Comparison of ENCODE assay signal across 18 cellular contexts in genomic region chr6:157144861-157145260, GRCh38.
A peak's percentile ranks its signal among the peaks of the same experiment; 100 is the strongest.
DNase-seq lines count a peak whose midpoint lies in the region; ATAC-seq and TF ChIP-seq lines count a peak whose summit lies in the region.
"Had no signal": no experiment of that assay in that cellular context is flagged by ENCODE, and none has a peak within 500 bp of the region (broad histone marks: within the 10 kb centered on the region; RNA-seq: fewer than 3 reads in every experiment).

No MANE protein-coding gene starts in this region.

- no peak for ATAC-seq in activated CD8-positive, alpha-beta T cell treated with anti-CD3 and anti-CD28 coated beads for 36 hours
- no peak for ATAC-seq in GM21526 (IDR thresholded peaks at IDR 0.05; ENCODE audit: low FRiP score, unreplicated experiment)
- ATAC-seq: activated naive CD8-positive, alpha-beta T cell treated with anti-CD3 and anti-CD28 coated beads, Interleukin-2, amount 50 U/mL, for 24 hours had no signal

- H3K4me1 ChIP-seq in ascending aorta (peaks cover 20 to 49% of the 10 kb centered on the region in 2 donors), stomach (peaks cover 0 to 54% (median 25%) of the 10 kb centered on the region in 4 donors)

- H3K4me3 ChIP-seq in ascending aorta (peak overlapping the region; percentile 1 to 36), stomach (no peak overlapping the region)

- TF ChIP-seq CTCF in HFFc6 (IDR thresholded peaks at IDR 0.05) (no peak), ascending aorta (IDR thresholded peaks at IDR 0.05) (no peak), stomach (IDR thresholded peaks at IDR 0.05) (no peak), osteocyte (IDR thresholded peaks at IDR 0.05) (no peak)
- TF ChIP-seq CTCF in activated CD8-positive, alpha-beta T cell treated with anti-CD3 and anti-CD28 coated beads for 36 hours (IDR thresholded peaks at IDR 0.05), result no peak

- WGBS in stomach, 5 donors, result 71 to 82% (median 76%) methylated on average over 8 of the region's 8 CpGs

- H3K27me3 Mint-ChIP-seq in HFFc6 (ENCODE audit: insufficient read depth), result peaks cover 6% of the 10 kb centered on the region
- H3K27me3 Mint-ChIP-seq in osteocyte (ENCODE audit: unreplicated experiment), result no peaks in the 10 kb centered on the region
- H3K27me3 Mint-ChIP-seq in activated CD8-positive, alpha-beta T cell treated with anti-CD3 and anti-CD28 coated beads for 36 hours, result no peaks in the 10 kb centered on the region
- H3K27me3 Mint-ChIP-seq: activated naive CD8-positive, alpha-beta T cell treated with anti-CD3 and anti-CD28 coated beads, Interleukin-2, amount 50 U/mL, for 24 hours; CD8-positive, alpha-beta memory T cell had no signal

- H3K4me1 Mint-ChIP-seq in HFFc6 (ENCODE audit: low read depth) (peaks cover 66% of the 10 kb centered on the region), osteocyte (ENCODE audit: unreplicated experiment) (peaks cover 57% of the 10 kb centered on the region)
- H3K4me1 Mint-ChIP-seq in activated CD8-positive, alpha-beta T cell treated with anti-CD3 and anti-CD28 coated beads for 36 hours (ENCODE audit: low read depth), result peaks cover 24% of the 10 kb centered on the region

- H3K4me3 Mint-ChIP-seq in HFFc6, result no peak overlapping the region
- no peak overlapping the region for H3K4me3 Mint-ChIP-seq in osteocyte (ENCODE audit: unreplicated experiment)
- H3K4me3 Mint-ChIP-seq in activated CD8-positive, alpha-beta T cell treated with anti-CD3 and anti-CD28 coated beads for 36 hours, result no peak overlapping the region
- H3K4me3 Mint-ChIP-seq: activated naive CD8-positive, alpha-beta T cell treated with anti-CD3 and anti-CD28 coated beads, Interleukin-2, amount 50 U/mL, for 24 hours; CD8-positive, alpha-beta memory T cell had no signal

- H3K36me3 ChIP-seq in ascending aorta (peaks cover 0 to 10% of the 10 kb centered on the region in 2 donors), stomach (peaks cover 0 to 35% (median 33%) of the 10 kb centered on the region in 4 donors)

- peaks cover 12% of the 10 kb centered on the region for H3K36me3 Mint-ChIP-seq in HFFc6 (ENCODE audit: low read depth)
- H3K36me3 Mint-ChIP-seq in osteocyte (ENCODE audit: unreplicated experiment), result peaks cover 21% of the 10 kb centered on the region
- peaks cover 13% of the 10 kb centered on the region for H3K36me3 Mint-ChIP-seq in activated CD8-positive, alpha-beta T cell treated with anti-CD3 and anti-CD28 coated beads for 36 hours (ENCODE audit: low read depth)

- CTCF ChIA-PET in activated CD8-positive, alpha-beta T cell treated with anti-CD3 and anti-CD28 coated beads for 36 hours (lab: Charles Lee), result interaction anchor here (1.1 to 1.5 kb wide), 2 partner anchors 15 to 41 kb away, joined by 3 to 5 read pairs; no protein-coding TSS in a partner anchor

- H3K27me3 ChIP-seq in ascending aorta, result no peaks in the 10 kb centered on the region
- no peaks in the 10 kb centered on the region for H3K27me3 ChIP-seq in stomach

- H3K9me3 ChIP-seq in ascending aorta, result no peaks in the 10 kb centered on the region
- H3K9me3 ChIP-seq in stomach, result no peaks in the 10 kb centered on the region

- H3K27ac ChIP-seq in ascending aorta (peak overlapping the region; percentile 67 to 78), stomach (peak overlapping the region in 3 of 5 donors; percentile 14 to 60 (median 42))

- POLR2A ChIA-PET in activated CD8-positive, alpha-beta T cell treated with anti-CD3 and anti-CD28 coated beads for 36 hours (lab: Charles Lee), result no interaction called here

- TF ChIP-seq EP300 in stomach (IDR thresholded peaks at IDR 0.05), result no peak

- TF ChIP-seq POLR2A in stomach (IDR thresholded peaks at IDR 0.05), result no peak

- DNase-seq in HFFc6, result no peak
- DNase-seq in ascending aorta (ENCODE audit: low spot score in 2 of 2), result no peak
- DNase-seq in iris pigment epithelial cell (ENCODE audit: low read depth), result peak; percentile 25
- DNase-seq in stomach, result no peak
- no peak for DNase-seq in osteocyte (ENCODE audit: extremely low spot score, unreplicated experiment)
- DNase-seq in T1000 (lab: John Stamatoyannopoulos, UW), result no peak
- no peak for DNase-seq in activated CD8-positive, alpha-beta T cell treated with anti-CD3 and anti-CD28 coated beads for 36 hours
- DNase-seq: activated naive CD8-positive, alpha-beta T cell treated with anti-CD3 and anti-CD28 coated beads, Interleukin-2, amount 50 U/mL, for 24 hours; CD8-positive, alpha-beta memory T cell; effector memory CD4-positive, alpha-beta T cell; glutamatergic neuron; KG1; NCI-H1694; NCI-H526 treated with DMSO at 0.1 percent for 48 hours; SHP77 treated with DMSO at 0.1 percent for 48 hours; stimulated activated CD4-positive, alpha-beta T cell treated with anti-CD3 and anti-CD28 coated beads, Interleukin-4, amount 100 ng/mL, for 24 hours; stimulated activated naive CD4-positive, alpha-beta T cell had no signal

- intact Hi-C loops in ascending aorta (cut with DNase I), result loop anchor here (5.0 kb wide), 3 partner anchors 77 to 363 kb away; no protein-coding TSS in a partner anchor
- intact Hi-C loops in stomach (cut with DNase I; ENCODE audit: low total_unique reads), result no loop called here
- intact Hi-C loops in activated CD8-positive, alpha-beta T cell treated with anti-CD3 and anti-CD28 coated beads for 36 hours (cut with micrococcal nuclease), result no loop called here

- H3K27ac Mint-ChIP-seq in HFFc6 (peak overlapping the region; percentile 66), osteocyte (ENCODE audit: unreplicated experiment) (no peak overlapping the region)
- no peak overlapping the region for H3K27ac Mint-ChIP-seq in activated CD8-positive, alpha-beta T cell treated with anti-CD3 and anti-CD28 coated beads for 36 hours
- H3K27ac Mint-ChIP-seq: activated naive CD8-positive, alpha-beta T cell treated with anti-CD3 and anti-CD28 coated beads, Interleukin-2, amount 50 U/mL, for 24 hours had no signal

- H3K9me3 Mint-ChIP-seq in HFFc6, result no peaks in the 10 kb centered on the region
- H3K9me3 Mint-ChIP-seq in osteocyte (ENCODE audit: unreplicated experiment), result no peaks in the 10 kb centered on the region
- no peaks in the 10 kb centered on the region for H3K9me3 Mint-ChIP-seq in activated CD8-positive, alpha-beta T cell treated with anti-CD3 and anti-CD28 coated beads for 36 hours
- H3K9me3 Mint-ChIP-seq: activated naive CD8-positive, alpha-beta T cell treated with anti-CD3 and anti-CD28 coated beads, Interleukin-2, amount 50 U/mL, for 24 hours; CD8-positive, alpha-beta memory T cell had no signal

Comparison
In these comparisons a context has a peak if more than half of its experiments do, and no peak if none do; other contexts are left out.
1. H3K4me3 ChIP-seq: peak in ascending aorta (2 of 2); none in stomach (0 of 4).